ENCODE assay signal across 8 cellular contexts in the genomic region with DNA sequence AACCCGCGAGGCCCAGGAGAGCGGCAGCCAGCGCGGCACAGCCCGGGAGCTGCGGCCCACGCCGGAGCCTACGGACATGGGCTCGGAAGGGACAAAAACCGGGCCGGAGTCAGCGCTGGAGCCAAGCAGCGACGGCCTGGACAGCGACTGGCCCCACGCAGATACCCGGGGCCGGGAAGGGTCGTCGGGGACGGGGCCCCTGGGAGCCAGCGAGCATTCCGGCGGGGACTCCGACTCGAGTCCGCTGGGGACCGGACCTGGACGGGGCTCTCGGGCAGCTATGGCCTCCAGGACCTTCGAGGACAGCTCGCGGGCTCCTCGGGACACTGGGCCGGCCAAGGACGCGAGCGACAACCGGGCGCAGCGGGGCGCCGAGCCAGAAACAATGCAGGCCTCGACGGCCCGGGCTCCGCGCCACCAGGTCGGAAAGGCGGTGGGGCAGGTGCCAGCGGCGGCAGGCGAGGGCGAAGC. TPM values are rescaled to one million over a fixed set of nuclear protein-coding genes. Genes with fewer than 3 reads are reported as not detected.
DNase-seq lines count a peak whose midpoint lies in the region; ATAC-seq, FAIRE-seq and TF ChIP-seq lines count a peak whose summit lies in the region.

No MANE protein-coding gene starts in this region.

- no peaks in the 10 kb centered on the region for H3K9me1 ChIP-seq in keratinocyte (ENCODE audit: control insufficient read depth, extremely low read depth, insufficient read depth, low read length)

- peak overlapping the region; percentile 48 for H3K4me2 ChIP-seq in keratinocyte (ENCODE audit: control insufficient read depth, extremely low read depth, insufficient read depth, low read depth, low read length)

- H3K9me3 Mint-ChIP-seq in stimulated activated naive CD8-positive, alpha-beta T cell treated with anti-CD3 and anti-CD28 coated beads, Interleukin-15, Interleukin-2, amounts not matched to agents 100 ng/mL and 50 ng/mL, for 24 hours = no peaks in the 10 kb centered on the region
- no peaks in the 10 kb centered on the region for H3K9me3 Mint-ChIP-seq in osteocyte (ENCODE audit: unreplicated experiment)

- H3K4me3 ChIP-seq in adipocyte (ENCODE audit: low read length) (peak overlapping the region; percentile 52), keratinocyte (ENCODE audit: control insufficient read depth in 2 of 3, extremely low read depth in 1 of 3, insufficient read depth in 2 of 3, low read depth in 1 of 3, low read length in 3 of 3) (peak overlapping the region in 1 of 3 experiments; percentile 7)

- no peaks in the 10 kb centered on the region for H3K79me2 ChIP-seq in keratinocyte (ENCODE audit: control insufficient read depth, insufficient read depth, low read length)

- dilution Hi-C loops in keratinocyte (cut with MboI; ENCODE audit: extremely low pct_ligation_motif_present, low sequenced_read_pairs) = no loop called here

- peak overlapping the region; percentile 42 for H3K9ac ChIP-seq in adipocyte (ENCODE audit: low read length)
- peak overlapping the region; percentile 22 for H3K9ac ChIP-seq in keratinocyte (ENCODE audit: control insufficient read depth, extremely low read depth, insufficient read depth, low read length)

- H3K4me1 Mint-ChIP-seq in stimulated activated naive CD8-positive, alpha-beta T cell treated with anti-CD3 and anti-CD28 coated beads, Interleukin-15, Interleukin-2, amounts not matched to agents 100 ng/mL and 50 ng/mL, for 24 hours (ENCODE audit: low read depth) = peaks cover 8% of the 10 kb centered on the region
- peaks cover 3% of the 10 kb centered on the region for H3K4me1 Mint-ChIP-seq in osteocyte (ENCODE audit: unreplicated experiment)

- H3K9me3 ChIP-seq in adipocyte (ENCODE audit: control insufficient read depth, low read length) (peaks cover 7% of the 10 kb centered on the region), keratinocyte (ENCODE audit: control insufficient read depth, low read depth, low read length) (no peaks in the 10 kb centered on the region)

- no peak for FAIRE-seq in keratinocyte (lab: Jason Lieb, UNC)

- no peaks in the 10 kb centered on the region for H3K27me3 Mint-ChIP-seq in stimulated activated naive CD8-positive, alpha-beta T cell treated with anti-CD3 and anti-CD28 coated beads, Interleukin-15, Interleukin-2, amounts not matched to agents 100 ng/mL and 50 ng/mL, for 24 hours
- peaks cover 4% of the 10 kb centered on the region for H3K27me3 Mint-ChIP-seq in osteocyte (ENCODE audit: unreplicated experiment)

- TF ChIP-seq CTCF in keratinocyte (optimal IDR thresholded peaks at IDR 0.05 in 1 of 3, IDR thresholded peaks at IDR 0.05 in 1 of 3, conservative IDR thresholded peaks at IDR 0.05 in 1 of 3; ENCODE audit: extremely low read depth in 1 of 3, insufficient read depth in 2 of 3, low read length in 3 of 3) = no peak
- no peak for TF ChIP-seq CTCF in osteocyte (IDR thresholded peaks at IDR 0.05)

- H3K36me3 ChIP-seq in adipocyte (ENCODE audit: control insufficient read depth, insufficient read depth, low read length, severe bottlenecking) = no peaks in the 10 kb centered on the region
- H3K36me3 ChIP-seq in keratinocyte (ENCODE audit: control insufficient read depth in 2 of 2, extremely low read depth in 1 of 2, insufficient read depth in 2 of 2, low read length in 2 of 2) = no peaks in the 10 kb centered on the region

- no peaks in the 10 kb centered on the region for H3K36me3 Mint-ChIP-seq in stimulated activated naive CD8-positive, alpha-beta T cell treated with anti-CD3 and anti-CD28 coated beads, Interleukin-15, Interleukin-2, amounts not matched to agents 100 ng/mL and 50 ng/mL, for 24 hours (ENCODE audit: low read depth)
- H3K36me3 Mint-ChIP-seq in osteocyte (ENCODE audit: unreplicated experiment) = no peaks in the 10 kb centered on the region

- no peak for DNase-seq in adipocyte (ENCODE audit: low read depth)
- no peak for DNase-seq in keratinocyte (ENCODE audit: low read depth, low spot score)
- no peak for DNase-seq in osteocyte (ENCODE audit: extremely low spot score, unreplicated experiment)
- DNase-seq in NCI-H526 (lab: John Stamatoyannopoulos, UW) = no peak
- DNase-seq in activated CD4-positive, alpha-beta T cell treated with anti-CD3 and anti-CD28 coated beads for 4 hours = no peak

- ATAC-seq in GM18520 (IDR thresholded peaks at IDR 0.05; ENCODE audit: unreplicated experiment) (peak; percentile 14), HG03064 (IDR thresholded peaks at IDR 0.05; ENCODE audit: low read depth, unreplicated experiment) (peak; percentile 16)

- no peaks in the 10 kb centered on the region for H4K20me1 ChIP-seq in keratinocyte (ENCODE audit: control insufficient read depth, extremely low read depth, insufficient read depth, low read length)

- no peak overlapping the region for H3K27ac ChIP-seq in keratinocyte (ENCODE audit: control insufficient read depth, insufficient read depth, low read length)

- no peak overlapping the region for H3K27ac Mint-ChIP-seq in stimulated activated naive CD8-positive, alpha-beta T cell treated with anti-CD3 and anti-CD28 coated beads, Interleukin-15, Interleukin-2, amounts not matched to agents 100 ng/mL and 50 ng/mL, for 24 hours
- H3K27ac Mint-ChIP-seq in osteocyte (ENCODE audit: unreplicated experiment) = no peak overlapping the region

- H3K27me3 ChIP-seq in adipocyte (replicated peaks; ENCODE audit: control insufficient read depth, insufficient read depth, low read length) = peaks cover 8% of the 10 kb centered on the region
- peaks cover 37% of the 10 kb centered on the region for H3K27me3 ChIP-seq in keratinocyte (ENCODE audit: control insufficient read depth, extremely low read depth, insufficient read depth, low read length)

- H2AFZ ChIP-seq in keratinocyte (ENCODE audit: control insufficient read depth, low read length) = no peak overlapping the region

- H3K4me3 Mint-ChIP-seq in stimulated activated naive CD8-positive, alpha-beta T cell treated with anti-CD3 and anti-CD28 coated beads, Interleukin-15, Interleukin-2, amounts not matched to agents 100 ng/mL and 50 ng/mL, for 24 hours = peak overlapping the region; percentile 68
- H3K4me3 Mint-ChIP-seq in osteocyte (ENCODE audit: unreplicated experiment) = no peak overlapping the region

- H3K4me1 ChIP-seq in adipocyte (ENCODE audit: control insufficient read depth, insufficient read depth, low read length) (no peaks in the 10 kb centered on the region), keratinocyte (ENCODE audit: control insufficient read depth, extremely low read depth, insufficient read depth, low read length) (no peaks in the 10 kb centered on the region)

RNA-seq across cellular contexts. Expression of gene MYO15B, which starts 1.0 kb away (rescaled TPM):
- polyA plus RNA-seq in keratinocyte = 0.01 to 0.35 TPM (median 0.14 TPM) in 3 replicates
- 1.6 TPM for polyA plus RNA-seq in keratinocyte (2011; ENCODE audit: low read depth)
- polyA plus RNA-seq in keratinocyte (2011; cell fraction: cytosol; rRNA removed) = not detected in 2 replicates
- 0.57 and 1.9 TPM in 2 replicates for polyA plus RNA-seq in keratinocyte (2011; cell fraction: nucleus; rRNA removed)
- polyA plus RNA-seq in keratinocyte (2012; ENCODE audit: low replicate concordance) = 0.44 and 1.9 TPM in 2 replicates
- polyA minus RNA-seq in keratinocyte = 0.06 TPM in 1 of 3 replicates, not detected in the others
- not detected for polyA minus RNA-seq in keratinocyte (2011; cell fraction: cytosol; rRNA and poly(A)+ RNA removed)
- polyA minus RNA-seq in keratinocyte (2011; cell fraction: nucleus; rRNA and poly(A)+ RNA removed) = 1.4 TPM in 1 of 2 replicates, not detected in the other
- total RNA-seq in osteocyte = 40.8 and 42.5 TPM in 2 replicates

RNA-seq across cellular contexts. Expression of gene SMIM5, which starts 44.7 kb away (rescaled TPM):
- polyA plus RNA-seq in keratinocyte = 0.15 to 0.59 TPM (median 0.24 TPM) in 3 replicates
- 0.80 TPM for polyA plus RNA-seq in keratinocyte (2011; ENCODE audit: low read depth)
- 0.23 and 0.39 TPM in 2 replicates for polyA plus RNA-seq in keratinocyte (2011; cell fraction: cytosol; rRNA removed)
- polyA plus RNA-seq in keratinocyte (2011; cell fraction: nucleus; rRNA removed) = 0.18 and 0.28 TPM in 2 replicates
- 0.19 and 5.3 TPM in 2 replicates for polyA plus RNA-seq in keratinocyte (2012; ENCODE audit: low replicate concordance)
- 0.13 to 0.66 TPM (median 0.30 TPM) in 3 replicates for polyA minus RNA-seq in keratinocyte
- polyA minus RNA-seq in keratinocyte (2011; cell fraction: cytosol; rRNA and poly(A)+ RNA removed) = not detected
- 0.39 and 0.53 TPM in 2 replicates for polyA minus RNA-seq in keratinocyte (2011; cell fraction: nucleus; rRNA and poly(A)+ RNA removed)
- total RNA-seq in osteocyte = 0.24 and 0.42 TPM in 2 replicates
